35 cellular contexts compared by ENCODE assay signal in the genomic region with DNA sequence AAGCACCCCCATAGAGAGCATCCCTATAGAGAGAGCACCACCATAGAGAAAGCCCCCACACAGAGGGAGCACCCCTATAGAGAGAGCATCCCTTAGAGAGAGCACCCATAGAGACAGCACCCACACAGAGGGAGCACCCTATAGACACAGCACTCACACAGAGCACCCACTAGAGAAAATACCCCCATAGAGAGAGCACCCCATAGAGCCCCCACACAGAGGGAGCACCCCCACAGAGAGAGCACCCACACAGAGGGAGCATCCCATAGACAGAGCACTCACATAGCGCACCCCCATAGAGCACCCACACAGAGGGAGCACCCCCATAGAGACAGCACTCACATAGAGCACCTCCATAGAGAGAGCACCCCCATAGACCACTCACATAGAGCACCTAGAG.
"Had no signal": no experiment of that assay in that cellular context is flagged by ENCODE, and none has a peak within 500 bp of the region (broad histone marks: within the 10 kb centered on the region; RNA-seq: fewer than 3 reads in every experiment).

No MANE protein-coding gene starts in this region.

- H3K4me3 ChIP-seq: ascending aorta, breast epithelium, cardiac muscle cell, coronary artery, dorsolateral prefrontal cortex, gastrocnemius medialis, heart left ventricle had no signal

- H3K4me3 Mint-ChIP-seq: activated B cell treated with CpG ODN at 0.5 μM for 24 hours; activated CD8-positive, alpha-beta T cell treated with anti-CD3 and anti-CD28 coated beads for 36 hours; activated naive CD4-positive, alpha-beta T cell treated with anti-CD3 and anti-CD28 coated beads, Interleukin-2, amount 10 ng/mL, durations not matched to agents 7 days and 5 days; activated naive CD8-positive, alpha-beta T cell treated with anti-CD3 and anti-CD28 coated beads, Interleukin-2, amount 10 ng/mL, durations not matched to agents 7 days and 5 days; activated T-cell treated with anti-CD3 and anti-CD28 coated beads, Interleukin-2, amount 50 U/mL, for 4 hours; activated T-helper 17 cell treated with anti-CD3 and anti-CD28 coated beads, Interleukin-2, amount 50 U/mL, for 72 hours; brain; dendritic cell treated with granulocyte-macrophage colony-stimulating factor and Interleukin-4, amounts not matched to agents 40 ng/mL and 50 ng/mL, for 4 days; endodermal cell; T-helper 17 cell; T-helper 2 cell treated with Interferon-gamma antibody and Interleukin-4, amounts not matched to agents 5 μg/mL and 100 μg/mL, for 36 hours had no signal

- H3K4me1 ChIP-seq: breast epithelium, foreskin keratinocyte had no signal

- H3K36me3 ChIP-seq: ascending aorta, breast epithelium, cardiac muscle cell, gastrocnemius medialis, heart left ventricle, WERI-Rb-1 had no signal

- H3K27ac Mint-ChIP-seq: activated B cell treated with CpG ODN at 0.5 μM for 24 hours; activated CD8-positive, alpha-beta T cell treated with anti-CD3 and anti-CD28 coated beads for 36 hours; activated naive CD4-positive, alpha-beta T cell treated with anti-CD3 and anti-CD28 coated beads, Interleukin-2, amount 10 ng/mL, durations not matched to agents 7 days and 5 days; activated naive CD4-positive, alpha-beta T cell treated with anti-CD3 and anti-CD28 coated beads, Interleukin-2, amount 50 U/mL, for 72 hours; activated naive CD8-positive, alpha-beta T cell treated with anti-CD3 and anti-CD28 coated beads, Interleukin-2, amount 10 ng/mL, durations not matched to agents 7 days and 5 days; activated T-helper 17 cell treated with anti-CD3 and anti-CD28 coated beads, Interleukin-2, amount 50 U/mL, for 72 hours; brain; dendritic cell treated with granulocyte-macrophage colony-stimulating factor and Interleukin-4, amounts not matched to agents 40 ng/mL and 50 ng/mL, for 4 days; endodermal cell; T-helper 17 cell; T-helper 2 cell treated with Interferon-gamma antibody and Interleukin-4, amounts not matched to agents 5 μg/mL and 100 μg/mL, for 36 hours had no signal

- H3K36me3 Mint-ChIP-seq: activated naive CD4-positive, alpha-beta T cell treated with anti-CD3 and anti-CD28 coated beads, Interleukin-2, amount 10 ng/mL, durations not matched to agents 7 days and 5 days; activated naive CD4-positive, alpha-beta T cell treated with anti-CD3 and anti-CD28 coated beads, Interleukin-2, amount 50 U/mL, for 72 hours; activated naive CD8-positive, alpha-beta T cell treated with anti-CD3 and anti-CD28 coated beads, Interleukin-2, amount 10 ng/mL, durations not matched to agents 7 days and 5 days; brain had no signal

- H3K27ac ChIP-seq: ascending aorta, breast epithelium, cardiac muscle cell, coronary artery, dorsolateral prefrontal cortex, foreskin keratinocyte, gastrocnemius medialis, heart left ventricle, WERI-Rb-1 had no signal

- ATAC-seq: activated CD4-positive, CD25-positive, alpha-beta regulatory T cell treated with anti-CD3 and anti-CD28 coated beads, Interleukin-2, amount 50 U/mL, for 24 hours; activated CD8-positive, alpha-beta T cell treated with anti-CD3 and anti-CD28 coated beads for 36 hours; activated naive CD4-positive, alpha-beta T cell treated with anti-CD3 and anti-CD28 coated beads, Interleukin-2, amount 50 U/mL, for 72 hours; activated T-cell treated with anti-CD3 and anti-CD28 coated beads, Interleukin-2, amount 50 U/mL, for 4 hours; activated T-helper 17 cell treated with anti-CD3 and anti-CD28 coated beads, Interleukin-2, amount 50 U/mL, for 72 hours; esophagus mucosa; foreskin keratinocyte; gastrocnemius medialis; T-helper 17 cell had no signal

- DNase-seq: activated B cell treated with CpG ODN at 0.5 μM for 24 hours; activated CD4-positive, alpha-beta T cell treated with anti-CD3 and anti-CD28 coated beads for 48 hours; activated CD4-positive, alpha-beta T cell treated with anti-CD3 and anti-CD28 coated beads, Interleukin-2, amount 50 U/mL, for 1 hour; activated CD4-positive, alpha-beta T cell treated with anti-CD3 and anti-CD28 coated beads, Interleukin-2, amount 50 U/mL, for 48 hours; activated CD8-positive, alpha-beta memory T cell treated with anti-CD3 and anti-CD28 coated beads for 24 hours; activated CD8-positive, alpha-beta T cell treated with anti-CD3 and anti-CD28 coated beads for 36 hours; activated gamma-delta T cell; activated naive CD4-positive, alpha-beta T cell; activated naive CD4-positive, alpha-beta T cell treated with anti-CD3 and anti-CD28 coated beads, Interleukin-2, amount 10 ng/mL, durations not matched to agents 7 days and 5 days; activated naive CD8-positive, alpha-beta T cell treated with anti-CD3 and anti-CD28 coated beads, Interleukin-2, amount 10 ng/mL, durations not matched to agents 7 days and 5 days; activated T-cell treated with anti-CD3 and anti-CD28 coated beads, Interleukin-2, amount 50 U/mL, for 4 hours; central memory CD4-positive, alpha-beta T cell; cerebellar nuclear complex; dorsolateral prefrontal cortex; effector memory CD4-positive, alpha-beta T cell; endodermal cell; foreskin keratinocyte; gastrocnemius medialis; glutamatergic neuron; heart left ventricle; T-helper 1 cell; T-helper 17 cell; T1000; WERI-Rb-1 had no signal

- H3K9me3 ChIP-seq: ascending aorta, breast epithelium, gastrocnemius medialis, heart left ventricle had no signal

- H3K9me3 Mint-ChIP-seq: activated B cell treated with CpG ODN at 0.5 μM for 24 hours; activated CD8-positive, alpha-beta T cell treated with anti-CD3 and anti-CD28 coated beads for 36 hours; activated naive CD4-positive, alpha-beta T cell treated with anti-CD3 and anti-CD28 coated beads, Interleukin-2, amount 10 ng/mL, durations not matched to agents 7 days and 5 days; activated naive CD4-positive, alpha-beta T cell treated with anti-CD3 and anti-CD28 coated beads, Interleukin-2, amount 50 U/mL, for 72 hours; activated naive CD8-positive, alpha-beta T cell treated with anti-CD3 and anti-CD28 coated beads, Interleukin-2, amount 10 ng/mL, durations not matched to agents 7 days and 5 days; activated T-cell treated with anti-CD3 and anti-CD28 coated beads, Interleukin-2, amount 50 U/mL, for 4 hours; activated T-helper 17 cell treated with anti-CD3 and anti-CD28 coated beads, Interleukin-2, amount 50 U/mL, for 72 hours; brain; dendritic cell treated with granulocyte-macrophage colony-stimulating factor and Interleukin-4, amounts not matched to agents 40 ng/mL and 50 ng/mL, for 4 days; T-helper 2 cell treated with Interferon-gamma antibody and Interleukin-4, amounts not matched to agents 5 μg/mL and 100 μg/mL, for 36 hours had no signal

- H3K27me3 ChIP-seq: ascending aorta had no signal
